ENCODE assay signal across 8 cellular contexts in genomic region chr2:96259497-96259921, GRCh38. TPM values are rescaled to one million over a fixed set of nuclear protein-coding genes. Genes with fewer than 3 reads are reported as not detected.
DNase-seq lines count a peak whose midpoint lies in the region; ATAC-seq and TF ChIP-seq lines count a peak whose summit lies in the region.

No MANE protein-coding gene starts in this region.

- no peaks in the 10 kb centered on the region for H4K20me1 ChIP-seq in OCI-LY1 (ENCODE audit: insufficient read depth, low read length)
- H4K20me1 ChIP-seq in GM23338 (replicated peaks; ENCODE audit: insufficient read depth) = peaks cover 32% of the 10 kb centered on the region

- H3K4me1 Mint-ChIP-seq in GM23338 = peaks cover 17% of the 10 kb centered on the region

- no peak for TF ChIP-seq CTCF in OCI-LY1 (IDR thresholded peaks at IDR 0.05; ENCODE audit: low read length)
- no peak for TF ChIP-seq CTCF in GM23338 (conservative IDR thresholded peaks at IDR 0.05; ENCODE audit: low read depth in 2 of 2)

- peaks cover 4% of the 10 kb centered on the region; the same call in 2 of the 3 replicates for H3K36me3 Mint-ChIP-seq in GM23338 (ENCODE audit: low read depth)

- H3K4me1 ChIP-seq in OCI-LY1 (ENCODE audit: insufficient read depth, low read length, severe bottlenecking) (peaks cover 47% of the 10 kb centered on the region), rectal smooth muscle tissue (ENCODE audit: control insufficient read depth, insufficient read depth, low read length) (peaks cover 17% of the 10 kb centered on the region), GM23338 (ENCODE audit: insufficient read depth) (peaks cover 6% of the 10 kb centered on the region; the same call in 1 of the 2 replicates)

- H3K27me3 ChIP-seq in OCI-LY1 (ENCODE audit: insufficient read depth, low read length) (no peaks in the 10 kb centered on the region), rectal smooth muscle tissue (ENCODE audit: control insufficient read depth, insufficient read depth, low read length) (no peaks in the 10 kb centered on the region), GM23338 (ENCODE audit: insufficient read depth) (no peaks in the 10 kb centered on the region)

- peak overlapping the region; percentile 21; the same call in 1 of the 2 replicates for H3K4me2 ChIP-seq in OCI-LY1 (ENCODE audit: low read length)
- H3K4me2 ChIP-seq in GM23338 = no peak overlapping the region

- H3K36me3 ChIP-seq in OCI-LY1 (ENCODE audit: insufficient read depth, low read length) (peaks cover 42% of the 10 kb centered on the region; the same call in 1 of the 2 replicates), rectal smooth muscle tissue (ENCODE audit: control insufficient read depth, insufficient read depth, low read length) (peaks cover 12% of the 10 kb centered on the region), GM23338 (ENCODE audit: insufficient read depth) (peaks cover 11% of the 10 kb centered on the region; the same call in 1 of the 2 replicates)

- H3K9me3 Mint-ChIP-seq in GM23338 = no peaks in the 10 kb centered on the region

- no peak overlapping the region for H3K4me3 Mint-ChIP-seq in GM23338

- intact Hi-C loops in Right ventricle myocardium superior (cut with DNase I) = no loop called here

- H3K27ac Mint-ChIP-seq in GM23338 = no peak overlapping the region

- H2AFZ ChIP-seq in OCI-LY1 (ENCODE audit: low read length) = no peak overlapping the region
- H2AFZ ChIP-seq in GM23338 = no peak overlapping the region

- H3K27ac ChIP-seq in OCI-LY1 (ENCODE audit: low read depth, low read length, poor library complexity, severe bottlenecking) (peak overlapping the region; percentile 80), rectal smooth muscle tissue (ENCODE audit: low read depth, low read length) (peak overlapping the region; percentile 71), GM23338 (ENCODE audit: low read depth) (no peak overlapping the region)

- H3K79me2 ChIP-seq in OCI-LY1 (ENCODE audit: insufficient read depth, low read length) (peaks cover 4% of the 10 kb centered on the region; the same call in 1 of the 2 replicates), GM23338 (replicated peaks; ENCODE audit: insufficient read depth) (peaks cover 38% of the 10 kb centered on the region)

- no peaks in the 10 kb centered on the region for H3K9me3 ChIP-seq in OCI-LY1 (ENCODE audit: low read length)

- H3K4me3 ChIP-seq in OCI-LY1 (ENCODE audit: low read depth, low read length, poor library complexity, severe bottlenecking) (peak overlapping the region; percentile 2), rectal smooth muscle tissue (ENCODE audit: low read length) (no peak overlapping the region), GM23338 (no peak overlapping the region)

- no peaks in the 10 kb centered on the region for H3K9me2 ChIP-seq in OCI-LY1 (ENCODE audit: low read depth, low read length)
- no peaks in the 10 kb centered on the region for H3K9me2 ChIP-seq in GM23338 (ENCODE audit: insufficient read depth)

- peaks cover 5% of the 10 kb centered on the region for H3K27me3 Mint-ChIP-seq in GM23338 (ENCODE audit: insufficient read depth, low read depth, poor library complexity)

- peak overlapping the region; percentile 43; the same call in 1 of the 2 replicates for H3K9ac ChIP-seq in OCI-LY1 (ENCODE audit: low read length)
- no peak overlapping the region for H3K9ac ChIP-seq in rectal smooth muscle tissue (ENCODE audit: low read length)

- DNase-seq in Caki2 (ENCODE audit: low read depth) = peak; percentile 45
- peak; percentile 55 for DNase-seq in Right ventricle myocardium superior
- no peak for DNase-seq in globus pallidus (ENCODE audit: low spot score)
- no peak for DNase-seq in GM23338 (ENCODE audit: low spot score)
- DNase-seq in stimulated activated CD4-positive, alpha-beta T cell treated with anti-CD3 and anti-CD28 coated beads, Interleukin-4, amount 100 ng/mL, for 4 hours = no peak

- in situ Hi-C loops in Caki2 (cut with HindIII; ENCODE audit: low pct_unique_long_range_greater_than_20kb, low sequenced_read_pairs) = no loop called here

- ATAC-seq in Right ventricle myocardium superior (ENCODE audit: poor library complexity) (peak; percentile 40), GM23338 (no peak), HG03097 (IDR thresholded peaks at IDR 0.05; ENCODE audit: low FRiP score, unreplicated experiment) (no peak)

- H3F3A ChIP-seq in OCI-LY1 (ENCODE audit: insufficient read depth, low read length) = no peaks in the 10 kb centered on the region
- no peaks in the 10 kb centered on the region for H3F3A ChIP-seq in GM23338 (replicated peaks; ENCODE audit: low read depth)

TF ChIP-seq in GM23338, 12 proteins besides CTCF, POLR2A, EP300 and RAD21:
- TF ChIP-seq JUNB (IDR thresholded peaks at IDR 0.05; ENCODE audit: unreplicated experiment) = no peak
- TF ChIP-seq ZNF114 (CRISPR knock-in tag; IDR thresholded peaks at IDR 0.05) = no peak
- no peak for TF ChIP-seq CREB1 (CRISPR knock-in tag; IDR thresholded peaks at IDR 0.05; ENCODE audit: low read depth)
- no peak for TF ChIP-seq POLR2AphosphoS5 (IDR thresholded peaks at IDR 0.05; ENCODE audit: low read depth)
- no peak for TF ChIP-seq STAT1 (IDR thresholded peaks at IDR 0.05; ENCODE audit: unreplicated experiment)

RNA-seq across cellular contexts. Expression of gene TMEM127, which starts 6.3 kb away (rescaled TPM):
- 17.4 and 29.8 TPM in 2 replicates for total RNA-seq in Caki2 (2014; rRNA removed; shearing (Covaris generic); ENCODE audit: low replicate concordance)
- total RNA-seq in Right ventricle myocardium superior = 67.3 TPM
- 19.9 and 24.6 TPM in 2 replicates for total RNA-seq in GM23338 (2014; rRNA removed; shearing (Covaris generic))
- 4.5 and 4.9 TPM in 2 replicates for polyA plus RNA-seq in GM23338 (2016; fragmentation: Nextera tagmentation; extraction: Ambion mirVana)

RNA-seq across cellular contexts. Expression of gene CIAO1, which starts 6.5 kb away (rescaled TPM):
- total RNA-seq in Caki2 (2014; rRNA removed; shearing (Covaris generic); ENCODE audit: low replicate concordance) = 119 and 148 TPM in 2 replicates
- total RNA-seq in Right ventricle myocardium superior = 62.3 TPM
- total RNA-seq in GM23338 (2014; rRNA removed; shearing (Covaris generic)) = 87.0 and 119 TPM in 2 replicates
- polyA plus RNA-seq in GM23338 (2016; fragmentation: Nextera tagmentation; extraction: Ambion mirVana) = 44.1 and 48.8 TPM in 2 replicates

RNA-seq across cellular contexts. Expression of gene SNRNP200, which starts 45.8 kb away (rescaled TPM):
- 73.7 and 74.0 TPM in 2 replicates for total RNA-seq in Caki2 (2014; rRNA removed; shearing (Covaris generic); ENCODE audit: low replicate concordance)
- 50.1 TPM for total RNA-seq in Right ventricle myocardium superior
- total RNA-seq in GM23338 (2014; rRNA removed; shearing (Covaris generic)) = 174 and 179 TPM in 2 replicates
- polyA plus RNA-seq in GM23338 (2016; fragmentation: Nextera tagmentation; extraction: Ambion mirVana) = 70.7 and 72.3 TPM in 2 replicates

RNA-seq across cellular contexts. Expression of gene STARD7, which starts 50.9 kb away (rescaled TPM):
- 118 and 156 TPM in 2 replicates for total RNA-seq in Caki2 (2014; rRNA removed; shearing (Covaris generic); ENCODE audit: low replicate concordance)
- 179 TPM for total RNA-seq in Right ventricle myocardium superior
- total RNA-seq in GM23338 (2014; rRNA removed; shearing (Covaris generic)) = 222 TPM in 2 replicates
- polyA plus RNA-seq in GM23338 (2016; fragmentation: Nextera tagmentation; extraction: Ambion mirVana) = 72.0 and 72.2 TPM in 2 replicates

Comparison
In these comparisons a context has a peak if more than half of its experiments do, and no peak if none do; other contexts are left out.
1. DNase-seq: peak in Caki2 (single experiment) and Right ventricle myocardium superior (single experiment); none in globus pallidus (single experiment), GM23338 (single experiment) and stimulated activated CD4-positive, alpha-beta T cell treated with anti-CD3 and anti-CD28 coated beads, Interleukin-4, amount 100 ng/mL, for 4 hours (0 of 2).